Comparison of ENCODE assay signal across 8 cellular contexts in the genomic region with DNA sequence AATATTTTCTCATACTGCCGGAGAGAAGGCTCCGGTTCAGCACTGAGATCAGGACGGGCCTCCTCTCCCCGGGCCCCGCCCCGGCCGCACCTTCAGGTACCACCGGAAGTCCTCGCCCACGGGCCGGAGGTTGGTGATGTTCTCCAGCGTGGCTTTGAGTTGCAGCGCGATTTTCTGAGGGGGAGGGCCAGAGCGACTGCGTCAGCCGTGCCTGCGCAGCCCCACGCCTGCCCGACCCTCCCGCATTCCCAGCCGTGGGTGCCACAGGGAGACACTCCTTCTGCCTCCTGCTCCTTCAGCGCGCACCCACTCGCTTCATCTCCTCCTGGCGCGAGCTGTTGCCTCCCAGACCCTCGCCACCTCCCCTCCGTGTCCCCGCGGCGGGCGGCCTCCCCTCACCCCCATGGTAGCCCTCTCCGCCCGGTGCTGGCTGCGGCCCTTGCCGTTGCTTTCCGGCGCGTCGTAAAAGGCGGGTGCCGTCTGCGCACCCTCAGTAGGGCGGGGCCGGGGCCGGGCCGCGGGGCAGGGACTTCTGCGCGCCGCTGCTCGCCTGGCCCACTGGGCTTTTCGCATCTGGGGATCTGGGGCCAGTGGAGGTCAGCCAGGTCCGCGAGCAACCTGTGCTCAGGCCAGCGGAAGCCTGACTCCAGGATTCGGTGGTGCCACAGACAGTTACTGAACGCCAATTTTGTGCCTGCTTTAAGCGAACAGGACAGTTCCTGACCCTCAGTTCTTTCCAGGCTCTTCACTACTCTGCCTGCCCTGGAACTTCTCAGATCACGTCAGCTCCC. TPM values are rescaled to one million over a fixed set of nuclear protein-coding genes. Genes with fewer than 3 reads are reported as not detected.
DNase-seq lines count a peak whose midpoint lies in the region; ATAC-seq and TF ChIP-seq lines count a peak whose summit lies in the region.

TSS of gene CZIB (minus strand) at position 464 of the 791 bp plus-strand sequence. CDS start at position 405, 59 bp downstream.

- peaks cover 15% of the 10 kb centered on the region for H3K4me1 Mint-ChIP-seq in activated naive CD8-positive, alpha-beta T cell (ENCODE audit: low read depth)

- H3K27ac ChIP-seq in osteoblast (ENCODE audit: low read depth, low read length) (peak within 1 kb of the TSS; percentile 96), thoracic aorta (peak within 1 kb of the TSS; percentile 88 to 97)

- H4K20me1 ChIP-seq in osteoblast (ENCODE audit: insufficient read depth, low read length), result no peaks in the 10 kb centered on the region

- no peaks in the 10 kb centered on the region for H3K9me3 ChIP-seq in osteoblast (ENCODE audit: low read depth, low read length)
- no peaks in the 10 kb centered on the region for H3K9me3 ChIP-seq in thoracic aorta

- TF ChIP-seq CTCF in GM06990 (IDR thresholded peaks at IDR 0.05; ENCODE audit: insufficient read depth, low read length, poor library complexity, severe bottlenecking), result no peak
- no peak for TF ChIP-seq CTCF in osteoblast (IDR thresholded peaks at IDR 0.05; ENCODE audit: extremely low read depth, low read depth, low read length)
- TF ChIP-seq CTCF in thoracic aorta (IDR thresholded peaks at IDR 0.05), result no peak

- H3K4me1 ChIP-seq in osteoblast (ENCODE audit: insufficient read depth, low read length), result peaks cover 14% of the 10 kb centered on the region
- peaks cover 3 to 17% of the 10 kb centered on the region in 2 donors for H3K4me1 ChIP-seq in thoracic aorta (ENCODE audit: control insufficient read depth in 1 of 2, low read depth in 2 of 2)

- H2AFZ ChIP-seq in osteoblast (ENCODE audit: low read length), result peak within 1 kb of the TSS; percentile 98

- H3K9me3 Mint-ChIP-seq in activated naive CD8-positive, alpha-beta T cell (ENCODE audit: low read depth), result no peaks in the 10 kb centered on the region

- peaks cover 5% of the 10 kb centered on the region for H3K36me3 ChIP-seq in GM06990 (ENCODE audit: control insufficient read depth, insufficient read depth, low read length)
- peaks cover 17% of the 10 kb centered on the region for H3K36me3 ChIP-seq in osteoblast (ENCODE audit: insufficient read depth, low read length)
- H3K36me3 ChIP-seq in thoracic aorta, result no peaks in the 10 kb centered on the region

- no peaks in the 10 kb centered on the region for H3K36me3 Mint-ChIP-seq in activated naive CD8-positive, alpha-beta T cell

- H3K79me2 ChIP-seq in osteoblast (ENCODE audit: insufficient read depth, low read length), result peaks cover 18% of the 10 kb centered on the region

- peak within 1 kb of the TSS; percentile 92 for H3K4me3 ChIP-seq in GM06990 (replicated peaks; ENCODE audit: low read depth, low read length)
- H3K4me3 ChIP-seq in osteoblast (ENCODE audit: insufficient read depth, low read length), result peak within 1 kb of the TSS; percentile 99
- H3K4me3 ChIP-seq in thoracic aorta, result peak within 1 kb of the TSS; percentile 91

- H3K4me2 ChIP-seq in osteoblast (ENCODE audit: insufficient read depth, low read length), result peak within 1 kb of the TSS; percentile 97

- ATAC-seq in HG02588 (IDR thresholded peaks at IDR 0.05; ENCODE audit: unreplicated experiment), result peak; percentile 89
- ATAC-seq in thoracic aorta (ENCODE audit: insufficient number of reproducible peaks, low FRiP score, low read depth), result peak; percentile 93

- H3K27me3 Mint-ChIP-seq in activated naive CD8-positive, alpha-beta T cell, result no peaks in the 10 kb centered on the region

- peak within 1 kb of the TSS; percentile 96 for H3K27ac Mint-ChIP-seq in activated naive CD8-positive, alpha-beta T cell

- H3K27me3 ChIP-seq in GM06990 (replicated peaks; ENCODE audit: control insufficient read depth, insufficient read depth, low read length) (no peaks in the 10 kb centered on the region), osteoblast (ENCODE audit: insufficient read depth, low read length) (no peaks in the 10 kb centered on the region), thoracic aorta (replicated peaks; ENCODE audit: insufficient read depth) (no peaks in the 10 kb centered on the region)

- peak within 1 kb of the TSS; percentile 92 for H3K4me3 Mint-ChIP-seq in activated naive CD8-positive, alpha-beta T cell

- DNase-seq in GM06990 (ENCODE audit: extremely low read depth, insufficient read length), result peak; percentile 96
- peak; percentile 81 for DNase-seq in NCI-H1092 (lab: John Stamatoyannopoulos, UW)
- DNase-seq in SKM-1 (lab: John Stamatoyannopoulos, UW; ENCODE audit: unreplicated experiment), result peak; percentile 86
- peak; percentile 92 for DNase-seq in glomerular visceral epithelial cell (ENCODE audit: extremely low spot score)
- DNase-seq in osteoblast (ENCODE audit: insufficient read length, low spot score, missing footprints), result peak; percentile 97
- peak; percentile 79 for DNase-seq in thoracic aorta (ENCODE audit: low spot score)

RNA-seq across cellular contexts. Expression of gene CZIB, which starts in this region (rescaled TPM):
- total RNA-seq in osteoblast, result 63.7 and 65.4 TPM in 2 replicates
- 10 to 100 TPM; 46.4 to 49.6 TPM for total RNA-seq in thoracic aorta

Comparison
In these comparisons a context has a peak if more than half of its experiments do, and no peak if none do; other contexts are left out.
1. Peak in every context shown above with its lines: DNase-seq, ATAC-seq, H3K4me3 ChIP-seq and H3K27ac ChIP-seq.